ENCODE assay signal across 13 cellular contexts in genomic region chr15:63718590-63719035, GRCh38.
A peak's percentile ranks its signal among the peaks of the same experiment; 100 is the strongest.
DNase-seq lines count a peak whose midpoint lies in the region; ATAC-seq and TF ChIP-seq lines count a peak whose summit lies in the region.
"Had no signal": no experiment of that assay in that cellular context is flagged by ENCODE, and none has a peak within 500 bp of the region (broad histone marks: within the 10 kb centered on the region; RNA-seq: fewer than 3 reads in every experiment).

No MANE protein-coding gene starts in this region.

- CTCF ChIA-PET in IMR-90 (lab: Yijun Ruan, JAX), result interaction anchor here (1.3 kb wide), 1 partner anchor 9 kb away, joined by 4 read pairs; no protein-coding TSS in a partner anchor

- TF ChIP-seq RAD21 in IMR-90 (IDR thresholded peaks at IDR 0.05; ENCODE audit: low read length), result no peak

- H3K4me2 ChIP-seq in IMR-90 (ENCODE audit: low read depth, low read length), result peak overlapping the region; percentile 27; the same call in 1 of the 2 replicates

- H3K27me3 ChIP-seq in IMR-90 (ENCODE audit: control insufficient read depth, insufficient read depth, low read length), result no peaks in the 10 kb centered on the region

- H3K36me3 ChIP-seq in IMR-90 (ENCODE audit: control insufficient read depth, insufficient read depth, low read length), result peaks cover 4% of the 10 kb centered on the region

- ATAC-seq in IMR-90 (ENCODE audit: low read depth) (peak; percentile 95), memory B cell (ENCODE audit: low read depth) (no peak), HG03460 (IDR thresholded peaks at IDR 0.05; ENCODE audit: unreplicated experiment) (no peak)
- ATAC-seq: K562, mucosa of descending colon had no signal

- peak overlapping the region; percentile 64 for H3K27ac Mint-ChIP-seq in memory B cell

- peak overlapping the region; percentile 60 for H2BK5ac ChIP-seq in IMR-90 (ENCODE audit: low read depth, low read length, poor library complexity, severe bottlenecking)

- TF ChIP-seq CTCF in IMR-90 (conservative IDR thresholded peaks at IDR 0.05; ENCODE audit: low read depth, low read length), result no peak

- no CpG with 5 or more reads among the region's 4 CpGs for WGBS in IMR-90 (ENCODE audit: extremely low coverage in 2 of 2, insufficient read length in 1 of 2), 2 experiments

- peak; percentile 57 for DNase-seq in AG08395 (ENCODE audit: low spot score)
- peak; percentile 84 for DNase-seq in IMR-90
- DNase-seq in dedifferentiated amniotic fluid mesenchymal stem cell (ENCODE audit: extremely low spot score), result peak; percentile 56
- no peak for DNase-seq in memory B cell (ENCODE audit: low spot score in 2 of 2)
- DNase-seq in DMS 273 (lab: John Stamatoyannopoulos, UW; ENCODE audit: unreplicated experiment), result no peak
- no peak for DNase-seq in T-helper 9 cell
- no peak for DNase-seq in GM19238 (ENCODE audit: insufficient read length, low spot score)
- DNase-seq: anterior cingulate cortex; mucosa of descending colon; NCI-H2227 treated with DMSO at 0.1 percent for 48 hours; stimulated activated naive CD4-positive, alpha-beta T cell had no signal

- no peak overlapping the region for H2BK15ac ChIP-seq in IMR-90 (ENCODE audit: low read depth, low read length)

- H2BK20ac ChIP-seq in IMR-90 (ENCODE audit: low read depth, low read length), result no peak overlapping the region

- dilution Hi-C loops in IMR-90 (cut with HindIII; ENCODE audit: low sequenced_read_pairs, unreplicated experiment), result no loop called here

- H3K9ac ChIP-seq in IMR-90 (ENCODE audit: low read depth, low read length), result no peak overlapping the region

- peaks cover 12% of the 10 kb centered on the region for H3K4me1 ChIP-seq in IMR-90 (ENCODE audit: control insufficient read depth, insufficient read depth, low read length)

- H2AK9ac ChIP-seq in IMR-90 (replicated peaks; ENCODE audit: low read depth, low read length, poor library complexity), result no peak overlapping the region

- no peak overlapping the region for H2BK120ac ChIP-seq in IMR-90 (ENCODE audit: low read depth, low read length)

- H3K27ac ChIP-seq in IMR-90 (ENCODE audit: insufficient read depth, low read length), result peak overlapping the region; percentile 37; the same call in 1 of the 2 replicates

- no peak overlapping the region for H3K56ac ChIP-seq in IMR-90 (ENCODE audit: extremely low read depth, insufficient read depth, low read length)

- no peak overlapping the region for H4K8ac ChIP-seq in IMR-90 (ENCODE audit: low read depth in 2 of 2, low read length in 2 of 2)

- H3K4me3 ChIP-seq in IMR-90 (ENCODE audit: insufficient read depth, low read depth, low read length), result no peak overlapping the region
- H3K4me3 ChIP-seq: K562, mucosa of descending colon had no signal

- no peaks in the 10 kb centered on the region for H3K9me3 ChIP-seq in IMR-90 (ENCODE audit: control insufficient read depth, insufficient read depth, low read length)
- H3K9me3 ChIP-seq: mucosa of descending colon had no signal

- no peak overlapping the region for H3K14ac ChIP-seq in IMR-90 (replicated peaks; ENCODE audit: low read depth, low read length)

- H4K20me1 ChIP-seq in IMR-90 (ENCODE audit: insufficient read depth, low read length), result peaks cover 3% of the 10 kb centered on the region; the same call in 1 of the 2 replicates

- POLR2A ChIA-PET in IMR-90 (lab: Charles Lee; ENCODE audit: unreplicated experiment), result no interaction called here

- H3K9me3 Mint-ChIP-seq in memory B cell, result no peaks in the 10 kb centered on the region

- peaks cover 3% of the 10 kb centered on the region; the same call in 1 of the 2 replicates for H3K9me1 ChIP-seq in IMR-90 (ENCODE audit: insufficient read depth, low read length)

- H2AK5ac ChIP-seq in IMR-90 (ENCODE audit: low read depth, low read length), result no peak overlapping the region

- no peak overlapping the region for H3K4ac ChIP-seq in IMR-90 (ENCODE audit: low read depth, low read length)

- H3K18ac ChIP-seq in IMR-90 (ENCODE audit: low read depth, low read length), result no peak overlapping the region

- H4K5ac ChIP-seq in IMR-90 (ENCODE audit: low read depth, low read length), result no peak overlapping the region

- no peak overlapping the region for H3K4me3 Mint-ChIP-seq in memory B cell

- peaks cover 8% of the 10 kb centered on the region for H3K4me1 Mint-ChIP-seq in memory B cell

- H2AFZ ChIP-seq in IMR-90 (replicated peaks; ENCODE audit: low read length, poor library complexity), result no peak overlapping the region

- no TSS peak for BruUV-seq in IMR-90 (replicated peaks; lab: Mats Ljungman, UMichigan)

- H3K79me1 ChIP-seq in IMR-90 (ENCODE audit: low read depth in 1 of 2, low read length in 2 of 2), result no peaks in the 10 kb centered on the region

- no peaks in the 10 kb centered on the region for H3K27me3 Mint-ChIP-seq in memory B cell

- H4K91ac ChIP-seq in IMR-90 (ENCODE audit: insufficient read depth, low read depth, low read length), result no peak overlapping the region

- no peak for TF ChIP-seq POLR2A in IMR-90 (IDR thresholded peaks at IDR 0.05; ENCODE audit: low read depth, low read length)

- H3K23ac ChIP-seq in IMR-90 (ENCODE audit: low read depth, low read length), result no peak overlapping the region

- H3K36me3 Mint-ChIP-seq in memory B cell, result peaks cover 25% of the 10 kb centered on the region

- intact Hi-C loops in IMR-90 (cut with micrococcal nuclease), result no loop called here

- in situ Hi-C loops in IMR-90 (cut with MboI; ENCODE audit: low sequenced_read_pairs), result no loop called here

TF ChIP-seq in IMR-90, 13 proteins besides CTCF, POLR2A, EP300 and RAD21:
- TF ChIP-seq SMC3 (IDR thresholded peaks at IDR 0.05; ENCODE audit: low read depth, low read length) (no peak), CHD1 (IDR thresholded peaks at IDR 0.05; ENCODE audit: low read depth, low read length) (no peak), MAFK (IDR thresholded peaks at IDR 0.05; ENCODE audit: low read depth, low read length) (peak; percentile 10; the same call in 1 of the 2 replicates), CEBPB (IDR thresholded peaks at IDR 0.05; ENCODE audit: low read depth, low read length) (peak; percentile 49; the same call in 1 of the 2 replicates), NFE2L2 (IDR thresholded peaks at IDR 0.05; ENCODE audit: low read depth, low read length) (no peak), FOS (IDR thresholded peaks at IDR 0.05; ENCODE audit: low read depth, low read length) (peak; percentile 77; the same call in 1 of the 2 replicates)

Comparison
In these comparisons a context has a peak if more than half of its experiments do, and no peak if none do; other contexts are left out.
1. DNase-seq: peak in AG08395 (single experiment), IMR-90 (single experiment) and dedifferentiated amniotic fluid mesenchymal stem cell (single experiment); none in memory B cell (0 of 2), DMS 273 (single experiment), T-helper 9 cell (single experiment) and GM19238 (single experiment).